25 cellular contexts compared by ENCODE assay signal in genomic region chr6:39733704-39734103, GRCh38. TPM values are rescaled to one million over a fixed set of nuclear protein-coding genes. Genes with fewer than 3 reads are reported as not detected.
DNase-seq lines count a peak whose midpoint lies in the region; ATAC-seq, FAIRE-seq and TF ChIP-seq lines count a peak whose summit lies in the region.
"Had no signal": no experiment of that assay in that cellular context is flagged by ENCODE, and none has a peak within 500 bp of the region (broad histone marks: within the 10 kb centered on the region; RNA-seq: fewer than 3 reads in every experiment).

No MANE protein-coding gene starts in this region.

- H4K5ac ChIP-seq in H1 (ENCODE audit: insufficient read length, low read depth, low read length), result no peak overlapping the region

- ATAC-seq in GM23338, result peak; percentile 57
- no peak for ATAC-seq in omental fat pad (ENCODE audit: low FRiP score)
- ATAC-seq: A549 had no signal

- H2BK120ac ChIP-seq in H1 (replicated peaks; ENCODE audit: low read depth, low read length) (no peak overlapping the region), trophoblast cell (ENCODE audit: insufficient read depth, low read length, poor library complexity) (no peak overlapping the region)

- peaks cover 44% of the 10 kb centered on the region for H3K4me1 ChIP-seq in GM23338 (ENCODE audit: insufficient read depth)
- H3K4me1 ChIP-seq in HUES48 (ENCODE audit: control insufficient read depth, insufficient read depth, low read length), result peaks cover 35% of the 10 kb centered on the region
- H3K4me1 ChIP-seq in H1 (replicated peaks in 1 of 4; ENCODE audit: control insufficient read depth in 3 of 4, insufficient read depth in 4 of 4, low read length in 3 of 4), result peaks cover 5 to 14% (median 9%) of the 10 kb centered on the region in 4 experiments; a peak in 6 of 7 replicates
- H3K4me1 ChIP-seq in iPS-20b (ENCODE audit: insufficient read depth, low read length), result peaks cover 28% of the 10 kb centered on the region
- H3K4me1 ChIP-seq in trophoblast cell (ENCODE audit: control insufficient read depth in 1 of 2, insufficient read depth in 2 of 2, low read length in 2 of 2), result no peaks in the 10 kb centered on the region
- H3K4me1 ChIP-seq: A549; BE2C; BLaER1 treated with 17β-estradiol and CSF1 and Interleukin-3, amounts not matched to agents 10 nM and 100 nM; HAP-1 had no signal

- CTCF ChIA-PET in H1 (lab: Charles Lee; ENCODE audit: partially characterized antibody), result interaction anchor here (0.8 to 1.3 kb wide), 2 partner anchors 35 to 356 kb away, joined by 3 read pairs; no protein-coding TSS in a partner anchor

- peak overlapping the region; percentile 72 for H3K27ac Mint-ChIP-seq in GM23338
- H3K27ac Mint-ChIP-seq: CD14-positive monocyte; CD4-positive, alpha-beta T cell; CD8-positive, alpha-beta memory T cell had no signal

- H3K9me2 ChIP-seq in GM23338 (ENCODE audit: insufficient read depth), result no peaks in the 10 kb centered on the region

- peaks cover 41% of the 10 kb centered on the region for H3K4me1 Mint-ChIP-seq in GM23338
- H3K4me1 Mint-ChIP-seq: CD14-positive monocyte; CD8-positive, alpha-beta memory T cell had no signal

- no peak overlapping the region for H3K23ac ChIP-seq in H1 (ENCODE audit: insufficient read length)
- no peak overlapping the region for H3K23ac ChIP-seq in trophoblast cell (ENCODE audit: low read length)

- no peaks in the 10 kb centered on the region for H3K79me1 ChIP-seq in H1 (ENCODE audit: low read depth, low read length)
- H3K79me1 ChIP-seq in trophoblast cell (ENCODE audit: low read length), result no peaks in the 10 kb centered on the region

- peaks cover 7% of the 10 kb centered on the region for H3K27me3 Mint-ChIP-seq in GM23338 (ENCODE audit: insufficient read depth, low read depth, poor library complexity)

- H3K23me2 ChIP-seq in H1 (ENCODE audit: low read depth, low read length), result no peaks in the 10 kb centered on the region

- H4K91ac ChIP-seq in H1 (replicated peaks; ENCODE audit: insufficient read length, low read length) (no peak overlapping the region), trophoblast cell (ENCODE audit: low read depth, low read length) (no peak overlapping the region)

- H4K8ac ChIP-seq in H1 (ENCODE audit: extremely low read depth, insufficient read depth, low read length), result no peak overlapping the region
- no peak overlapping the region for H4K8ac ChIP-seq in trophoblast cell (ENCODE audit: low read depth, low read length)

- peaks cover 28% of the 10 kb centered on the region for H3K36me3 Mint-ChIP-seq in GM23338 (ENCODE audit: low read depth)
- H3K36me3 Mint-ChIP-seq: CD14-positive monocyte; CD8-positive, alpha-beta memory T cell had no signal

- H3K79me2 ChIP-seq in GM23338 (replicated peaks; ENCODE audit: insufficient read depth) (no peaks in the 10 kb centered on the region), H1 (ENCODE audit: control insufficient read depth in 1 of 2, insufficient read depth in 2 of 2, low read length in 2 of 2) (no peaks in the 10 kb centered on the region), trophoblast cell (ENCODE audit: control insufficient read depth, insufficient read depth, low read length, poor library complexity) (no peaks in the 10 kb centered on the region)

- H2BK5ac ChIP-seq in H1 (ENCODE audit: low read depth, low read length), result no peak overlapping the region
- no peak overlapping the region for H2BK5ac ChIP-seq in trophoblast cell (ENCODE audit: low read depth, low read length, poor library complexity)

- no peak overlapping the region for H2BK15ac ChIP-seq in H1 (ENCODE audit: low read length)

- no peak for DNase-seq in GM23338 (ENCODE audit: low spot score)
- DNase-seq in H1 (ENCODE audit: low read depth in 1 of 2, low spot score in 2 of 2), result no peak
- DNase-seq in GDM1 (lab: John Stamatoyannopoulos, UW), result no peak
- no peak for DNase-seq in omental fat pad (ENCODE audit: low spot score)
- DNase-seq in HT-29 (ENCODE audit: low spot score), result no peak
- no peak for DNase-seq in trophoblast cell
- DNase-seq: 8988T; ACHN; AML-193; BE2C; CD4-positive, alpha-beta T cell; CD8-positive, alpha-beta memory T cell; DMS 273 treated with DMSO at 0.1 percent for 48 hours; DMS79; EL; GF-D8 had no signal

- H3K9me3 ChIP-seq in HUES48 (ENCODE audit: control insufficient read depth, insufficient read depth, low read length), result peaks cover 13% of the 10 kb centered on the region
- H3K9me3 ChIP-seq in H1 (ENCODE audit: insufficient read depth in 2 of 2, low read depth in 1 of 2, low read length in 1 of 2), result peaks cover 10 to 12% of the 10 kb centered on the region in 2 experiments; a peak in 3 of 4 replicates
- peaks cover 10% of the 10 kb centered on the region; the same call in 1 of the 2 replicates for H3K9me3 ChIP-seq in iPS-20b (ENCODE audit: insufficient read depth, low read depth, low read length)
- peaks cover 4% of the 10 kb centered on the region for H3K9me3 ChIP-seq in trophoblast cell (ENCODE audit: insufficient read depth, low read depth, low read length)
- H3K9me3 ChIP-seq: A549, BE2C, HAP-1 had no signal

- peak overlapping the region; percentile 38; the same call in 2 of the 3 replicates for H3K4me3 Mint-ChIP-seq in GM23338
- H3K4me3 Mint-ChIP-seq: CD14-positive monocyte; CD4-positive, alpha-beta T cell; CD8-positive, alpha-beta memory T cell had no signal

- no peak for TF ChIP-seq RAD21 in H1 (IDR thresholded peaks at IDR 0.05 in 1 of 2, conservative IDR thresholded peaks at IDR 0.05 in 1 of 2; ENCODE audit: low read depth in 2 of 2, low read length in 2 of 2)

- POLR2A ChIA-PET in H1 (lab: Charles Lee; ENCODE audit: partially characterized antibody), result no interaction called here

- no peaks in the 10 kb centered on the region for H3F3A ChIP-seq in GM23338 (replicated peaks; ENCODE audit: low read depth)

- no peak overlapping the region for H3K9ac ChIP-seq in HUES48 (ENCODE audit: low read depth, low read length)
- no peak overlapping the region for H3K9ac ChIP-seq in H1 (replicated peaks in 1 of 4; ENCODE audit: extremely low read depth in 1 of 4, low read depth in 3 of 4, low read length in 3 of 4)
- H3K9ac ChIP-seq in iPS-20b (ENCODE audit: low read depth, low read length), result no peak overlapping the region
- no peak overlapping the region for H3K9ac ChIP-seq in trophoblast cell (ENCODE audit: low read length)
- H3K9ac ChIP-seq: BLaER1 treated with 17β-estradiol and CSF1 and Interleukin-3, amounts not matched to agents 10 nM and 100 nM had no signal

- H3K36me3 ChIP-seq in GM23338 (ENCODE audit: insufficient read depth) (no peaks in the 10 kb centered on the region; the same call in 1 of the 2 replicates), HUES48 (ENCODE audit: control insufficient read depth, insufficient read depth, low read length) (no peaks in the 10 kb centered on the region), H1 (ENCODE audit: control insufficient read depth in 2 of 4, insufficient read depth in 4 of 4, low read length in 3 of 4) (no peaks in the 10 kb centered on the region), iPS-20b (ENCODE audit: insufficient read depth, low read depth, low read length) (no peaks in the 10 kb centered on the region), trophoblast cell (ENCODE audit: control insufficient read depth in 1 of 2, insufficient read depth in 2 of 2, low read length in 2 of 2) (no peaks in the 10 kb centered on the region)
- H3K36me3 ChIP-seq: BE2C; BLaER1 treated with 17β-estradiol and CSF1 and Interleukin-3, amounts not matched to agents 10 nM and 100 nM; HAP-1 had no signal

- no peak overlapping the region for H3K56ac ChIP-seq in H1 (replicated peaks; ENCODE audit: insufficient read length, low read depth, low read length)

- H3K4me2 ChIP-seq in GM23338 (peak overlapping the region; percentile 56), H1 (ENCODE audit: insufficient read depth in 1 of 2, low read depth in 2 of 2, low read length in 2 of 2) (peak overlapping the region; percentile 31 to 33; a peak in 3 of 4 replicates), trophoblast cell (ENCODE audit: low read length) (no peak overlapping the region)
- H3K4me2 ChIP-seq: A549; BLaER1 treated with 17β-estradiol and CSF1 and Interleukin-3, amounts not matched to agents 10 nM and 100 nM had no signal

- TF ChIP-seq POLR2A in H1 (IDR thresholded peaks at IDR 0.05; ENCODE audit: control extremely low read depth in 1 of 2, low read depth in 2 of 2, low read length in 2 of 2), result no peak

- peaks cover 37% of the 10 kb centered on the region for H3K9me3 Mint-ChIP-seq in GM23338
- H3K9me3 Mint-ChIP-seq: CD4-positive, alpha-beta T cell had no signal

- H3K4me3 ChIP-seq in GM23338, result peak overlapping the region; percentile 14
- H3K4me3 ChIP-seq in HUES48 (ENCODE audit: low read depth, low read length), result no peak overlapping the region
- H3K4me3 ChIP-seq in H1 (ENCODE audit: extremely low read depth in 1 of 4, insufficient read depth in 2 of 4, low read depth in 3 of 4, low read length in 4 of 4), result no peak overlapping the region; a peak in 1 of 8 replicates
- H3K4me3 ChIP-seq in iPS-20b (ENCODE audit: low read length), result peak overlapping the region; percentile 6; the same call in 1 of the 2 replicates
- no peak overlapping the region for H3K4me3 ChIP-seq in trophoblast cell (ENCODE audit: low read depth, low read length)
- H3K4me3 ChIP-seq: A549; BLaER1 treated with 17β-estradiol and CSF1 and Interleukin-3, amounts not matched to agents 10 nM and 100 nM; HAP-1 had no signal

- no peak for TF ChIP-seq CTCF in GM23338 (conservative IDR thresholded peaks at IDR 0.05; ENCODE audit: low read depth in 2 of 2)
- no peak for TF ChIP-seq CTCF in H1 (IDR thresholded peaks at IDR 0.05; ENCODE audit: control extremely low read depth in 1 of 3, insufficient read depth in 1 of 3, low read depth in 1 of 3, low read length in 3 of 3)
- TF ChIP-seq CTCF in omental fat pad (IDR thresholded peaks at IDR 0.05), result no peak

- peak; percentile 13 for FAIRE-seq in H1 (lab: Jason Lieb, UNC)
- FAIRE-seq: A549, D721Med, GM12891, GM18507 had no signal

- no peak overlapping the region for H4K12ac ChIP-seq in trophoblast cell (ENCODE audit: low read depth, low read length)

- H2BK20ac ChIP-seq in H1 (ENCODE audit: low read length), result no peak overlapping the region

- H2AFZ ChIP-seq in GM23338 (no peak overlapping the region), H1 (ENCODE audit: low read length) (no peak overlapping the region), trophoblast cell (ENCODE audit: insufficient read depth, low read length, poor library complexity) (no peak overlapping the region)

- 44% methylated on average over 2 of the region's 2 CpGs; no CpG with 5 or more reads in 1 of the 2 experiments for WGBS in H1 (ENCODE audit: extremely low coverage in 1 of 2, insufficient coverage in 1 of 2, insufficient read length in 1 of 2, insufficient replicate concordance in 2 of 2, low coverage in 1 of 2, low lambda C conversion rate in 2 of 2, missing lambda C conversion rate in 1 of 2), 2 experiments
- no CpG with 5 or more reads among the region's 2 CpGs for WGBS in trophoblast cell (ENCODE audit: extremely low coverage, insufficient coverage, insufficient read length)

- H3K18ac ChIP-seq in H1 (ENCODE audit: extremely low read depth, low read length) (no peak overlapping the region), trophoblast cell (ENCODE audit: low read length) (no peak overlapping the region)

- TF ChIP-seq EP300 in H1 (IDR thresholded peaks at IDR 0.05; ENCODE audit: borderline replicate concordance in 1 of 2, low read depth in 2 of 2, low read length in 2 of 2), result no peak

- H2AK5ac ChIP-seq in H1 (ENCODE audit: low read depth, low read length) (no peak overlapping the region), trophoblast cell (ENCODE audit: low read length) (no peak overlapping the region)

- H3K14ac ChIP-seq in H1 (ENCODE audit: insufficient read length) (no peak overlapping the region), trophoblast cell (ENCODE audit: low read length) (no peak overlapping the region)

- H3K27me3 ChIP-seq in GM23338 (ENCODE audit: insufficient read depth) (no peaks in the 10 kb centered on the region), HUES48 (ENCODE audit: control insufficient read depth, insufficient read depth, low read length) (no peaks in the 10 kb centered on the region), H1 (replicated peaks in 1 of 4; ENCODE audit: control insufficient read depth in 3 of 4, extremely low read depth in 1 of 4, insufficient read depth in 3 of 4, low read length in 3 of 4) (no peaks in the 10 kb centered on the region), iPS-20b (ENCODE audit: insufficient read depth, low read length) (peaks cover 12% of the 10 kb centered on the region; the same call in 1 of the 2 replicates), trophoblast cell (ENCODE audit: insufficient read depth, low read length) (no peaks in the 10 kb centered on the region)
- H3K27me3 ChIP-seq: BLaER1 treated with 17β-estradiol and CSF1 and Interleukin-3, amounts not matched to agents 10 nM and 100 nM had no signal

- peak overlapping the region; percentile 73; the same call in 1 of the 2 replicates for H3K27ac ChIP-seq in GM23338 (ENCODE audit: low read depth)
- peak overlapping the region; percentile 40 for H3K27ac ChIP-seq in HUES48 (ENCODE audit: low read depth, low read length)
- no peak overlapping the region for H3K27ac ChIP-seq in H1 (ENCODE audit: low read depth, low read length)
- no peak overlapping the region for H3K27ac ChIP-seq in iPS-20b (ENCODE audit: low read length)
- no peak overlapping the region for H3K27ac ChIP-seq in trophoblast cell (ENCODE audit: low read depth, low read length)
- H3K27ac ChIP-seq: A549; BLaER1 treated with 17β-estradiol and CSF1 and Interleukin-3, amounts not matched to agents 10 nM and 100 nM had no signal

- H4K20me1 ChIP-seq in GM23338 (replicated peaks; ENCODE audit: insufficient read depth) (no peaks in the 10 kb centered on the region), H1 (replicated peaks in 1 of 2; ENCODE audit: control insufficient read depth in 1 of 2, insufficient read depth in 2 of 2, low read length in 2 of 2) (no peaks in the 10 kb centered on the region)
- H4K20me1 ChIP-seq: BLaER1 treated with 17β-estradiol and CSF1 and Interleukin-3, amounts not matched to agents 10 nM and 100 nM had no signal

- H3K4ac ChIP-seq in H1 (replicated peaks; ENCODE audit: insufficient read length, low read depth, low read length) (no peak overlapping the region), trophoblast cell (ENCODE audit: low read depth, low read length) (no peak overlapping the region)

- H2BK12ac ChIP-seq in H1 (ENCODE audit: low read depth, low read length) (no peak overlapping the region), trophoblast cell (ENCODE audit: low read length) (no peak overlapping the region)

RNA-seq across cellular contexts. Expression of gene KIF6, which starts 8.5 kb away (rescaled TPM):
- 0.87 and 1.7 TPM in 2 replicates for total RNA-seq in GM23338 (2014; rRNA removed; shearing (Covaris generic))
- polyA plus RNA-seq in GM23338 (2016; fragmentation: Nextera tagmentation; extraction: Ambion mirVana) (1.7 and 2.0 TPM in 2 replicates), H1 (2011; rRNA removed) (0.53 and 0.58 TPM in 2 replicates)
- 0.65 and 1.5 TPM in 2 replicates for total RNA-seq in H1 (2021; fragmentation: NEBNext Ultra II Directional; extraction: Animal tissue kit (Norgen Biotek cat#: 25700))
- 0.50 TPM for polyA plus RNA-seq in H1 (2011; cell fraction: cytosol; rRNA removed)
- 0.47 TPM for polyA plus RNA-seq in H1 (2011; cell fraction: nucleus; rRNA removed)
- polyA plus RNA-seq in H1 (2012, experiment 1 of 2), result 0.92 to 1.6 TPM (median 1.1 TPM) in 4 replicates
- 0.25 TPM for polyA plus RNA-seq in H1 (2012, experiment 2 of 2)
- 0.65 TPM for polyA plus RNA-seq in H1 (2013, experiment 1 of 2)
- 0.74 TPM for polyA plus RNA-seq in H1 (2013, experiment 2 of 2)
- polyA minus RNA-seq in H1 (2011; rRNA and poly(A)+ RNA removed), result 0.47 and 0.63 TPM in 2 replicates
- not detected for polyA minus RNA-seq in H1 (2011; cell fraction: cytosol; rRNA and poly(A)+ RNA removed)
- polyA minus RNA-seq in H1 (2011; cell fraction: nucleus; rRNA and poly(A)+ RNA removed), result 2.8 TPM
- under 1 TPM in 2 of 4 donors, not detected in 2; 0.19 to 0.38 TPM for total RNA-seq in omental fat pad
- total RNA-seq in HT-29 (2014; rRNA removed; shearing (Covaris generic)), result not detected in 2 replicates
- polyA plus RNA-seq in trophoblast cell (2013), result 0.37 and 0.45 TPM in 2 replicates
- total RNA-seq: CD4-positive, alpha-beta T cell had no signal
- polyA plus RNA-seq: CD14-positive monocyte had no signal

RNA-seq across cellular contexts. Expression of gene DAAM2, which starts 58.5 kb away (rescaled TPM):
- total RNA-seq in GM23338 (2014; rRNA removed; shearing (Covaris generic)), result 2.5 and 4.9 TPM in 2 replicates
- polyA plus RNA-seq in GM23338 (2016; fragmentation: Nextera tagmentation; extraction: Ambion mirVana) (1.4 and 2.2 TPM in 2 replicates), H1 (2011; rRNA removed) (1.5 and 1.8 TPM in 2 replicates)
- total RNA-seq in H1 (2021; fragmentation: NEBNext Ultra II Directional; extraction: Animal tissue kit (Norgen Biotek cat#: 25700)), result 2.9 TPM in 2 replicates
- polyA plus RNA-seq in H1 (2011; cell fraction: cytosol; rRNA removed), result 1.7 TPM
- polyA plus RNA-seq in H1 (2011; cell fraction: nucleus; rRNA removed), result 4.1 TPM
- polyA plus RNA-seq in H1 (2012, experiment 1 of 2), result 1.9 to 3.0 TPM (median 2.1 TPM) in 4 replicates
- 1.1 TPM for polyA plus RNA-seq in H1 (2012, experiment 2 of 2)
- polyA plus RNA-seq in H1 (2013, experiment 1 of 2), result 2.1 TPM
- 1.7 TPM for polyA plus RNA-seq in H1 (2013, experiment 2 of 2)
- polyA minus RNA-seq in H1 (2011; rRNA and poly(A)+ RNA removed), result 3.6 and 3.9 TPM in 2 replicates
- 1.1 TPM for polyA minus RNA-seq in H1 (2011; cell fraction: cytosol; rRNA and poly(A)+ RNA removed)
- 2.8 TPM for polyA minus RNA-seq in H1 (2011; cell fraction: nucleus; rRNA and poly(A)+ RNA removed)
- 100 to 1,000 TPM in 1 of 4 donors, 10 to 100 TPM in 3; 36.5 to 154 (median 54.1) TPM for total RNA-seq in omental fat pad
- not detected in 2 replicates for total RNA-seq in HT-29 (2014; rRNA removed; shearing (Covaris generic))
- 8.4 and 9.1 TPM in 2 replicates for polyA plus RNA-seq in trophoblast cell (2013)
- total RNA-seq: CD4-positive, alpha-beta T cell; CD8-positive, alpha-beta memory T cell had no signal
- polyA plus RNA-seq: A549; CD14-positive monocyte; CD8-positive, alpha-beta memory T cell had no signal

Comparison
In these comparisons a context has a peak if more than half of its experiments do, and no peak if none do; other contexts are left out.
1. H3K27ac ChIP-seq: peak in GM23338 (single experiment) and HUES48 (single experiment); none in H1 (single experiment), iPS-20b (single experiment) and trophoblast cell (single experiment).
2. H3K4me3 ChIP-seq: peak in GM23338 (single experiment) and iPS-20b (single experiment); none in HUES48 (single experiment), H1 (0 of 4) and trophoblast cell (single experiment).